ENCODE assay signal across 14 cellular contexts in genomic region chr2:134167015-134167414, GRCh38.
A peak's percentile ranks its signal among the peaks of the same experiment; 100 is the strongest.
DNase-seq lines count a peak whose midpoint lies in the region; TF ChIP-seq lines count a peak whose summit lies in the region.
"Had no signal": no experiment of that assay in that cellular context is flagged by ENCODE, and none has a peak within 500 bp of the region (broad histone marks: within the 10 kb centered on the region; RNA-seq: fewer than 3 reads in every experiment).

No MANE protein-coding gene starts in this region.

- DNase-seq in DMS53 (lab: John Stamatoyannopoulos, UW) (peak; percentile 10), DMS53 treated with DMSO at 0.1 percent for 48 hours (lab: John Stamatoyannopoulos, UW; ENCODE audit: unreplicated experiment) (no peak), OCI-M1 (lab: John Stamatoyannopoulos, UW) (peak; percentile 31), mammary epithelial cell (peak; percentile 44), mesenchymal stem cell (peak; percentile 66), NCI-H1694 treated with DMSO at 0.1 percent for 48 hours (lab: John Stamatoyannopoulos, UW) (no peak), NCI-H2029 (lab: John Stamatoyannopoulos, UW) (no peak)
- no peak for DNase-seq in activated CD4-positive, alpha-beta T cell treated with anti-CD3 and anti-CD28 coated beads, Interleukin-2, amount 50 U/mL, for 48 hours
- DNase-seq: 8988T; activated CD4-positive, CD25-positive, alpha-beta regulatory T cell; right cardiac atrium; upper lobe of left lung had no signal

- H2AK5ac ChIP-seq in mesenchymal stem cell (ENCODE audit: low read length, severe bottlenecking): no peak overlapping the region

- no peak overlapping the region for H3K23ac ChIP-seq in mesenchymal stem cell (ENCODE audit: low read length in 2 of 2)

- WGBS in mammary epithelial cell (ENCODE audit: low coverage, missing lambda C conversion rate): 97% methylated on average over 3 of the region's 3 CpGs
- 90% methylated on average over 2 of the region's 3 CpGs for WGBS in mesenchymal stem cell

- H3K27me3 ChIP-seq in mammary epithelial cell (ENCODE audit: insufficient read depth, low read length) (no peaks in the 10 kb centered on the region), mesenchymal stem cell (ENCODE audit: control insufficient read depth in 1 of 2, insufficient read depth in 1 of 2, low read length in 2 of 2) (no peaks in the 10 kb centered on the region)
- H3K27me3 ChIP-seq: upper lobe of left lung had no signal

- H2BK5ac ChIP-seq in mesenchymal stem cell (ENCODE audit: low read depth, low read length, poor library complexity, severe bottlenecking): no peak overlapping the region

- H3K9me3 ChIP-seq in mammary epithelial cell (replicated peaks; ENCODE audit: insufficient read depth, low read length): no peaks in the 10 kb centered on the region
- H3K9me3 ChIP-seq in mesenchymal stem cell (ENCODE audit: control insufficient read depth, low read length): no peaks in the 10 kb centered on the region
- H3K9me3 ChIP-seq: upper lobe of left lung had no signal

- H3K14ac ChIP-seq in mesenchymal stem cell (ENCODE audit: low read length in 2 of 2): no peak overlapping the region

- H3K36me3 ChIP-seq in mammary epithelial cell (ENCODE audit: insufficient read depth, low read length) (no peaks in the 10 kb centered on the region), mesenchymal stem cell (ENCODE audit: control insufficient read depth in 1 of 2, insufficient read depth in 2 of 2, low read depth in 1 of 2, low read length in 2 of 2) (no peaks in the 10 kb centered on the region)
- H3K36me3 ChIP-seq: upper lobe of left lung had no signal

- H2BK12ac ChIP-seq in mesenchymal stem cell (ENCODE audit: low read length in 2 of 2): no peak overlapping the region

- H2BK15ac ChIP-seq in mesenchymal stem cell (ENCODE audit: low read depth, poor library complexity, severe bottlenecking): no peak overlapping the region

- H3K4ac ChIP-seq in mesenchymal stem cell (ENCODE audit: low read depth in 1 of 2, low read length in 2 of 2): no peak overlapping the region

- no TSS peak for BruUV-seq in mammary epithelial cell (replicated peaks; lab: Mats Ljungman, UMichigan)

- peaks cover 64% of the 10 kb centered on the region for H3K79me2 ChIP-seq in mammary epithelial cell (ENCODE audit: insufficient read depth, low read length)

- H3K4me3 ChIP-seq in mammary epithelial cell (replicated peaks in 1 of 3; ENCODE audit: insufficient read depth in 1 of 3, low read depth in 2 of 3, low read length in 3 of 3): no peak overlapping the region
- H3K4me3 ChIP-seq in mesenchymal stem cell (ENCODE audit: insufficient read depth in 1 of 2, low read depth in 1 of 2, low read length in 2 of 2): no peak overlapping the region
- H3K4me3 ChIP-seq: coronary artery, SK-N-MC, upper lobe of left lung had no signal

- CTCF ChIA-PET in mammary epithelial cell (lab: Charles Lee; ENCODE audit: low non-redundant PET): no interaction called here

- H3K4me2 ChIP-seq in mammary epithelial cell (ENCODE audit: insufficient read depth, low read depth, low read length) (no peak overlapping the region), mesenchymal stem cell (ENCODE audit: low read length, poor library complexity, severe bottlenecking) (no peak overlapping the region)

- H3K4me1 ChIP-seq in mammary epithelial cell (ENCODE audit: insufficient read depth, low read length) (no peaks in the 10 kb centered on the region), mesenchymal stem cell (ENCODE audit: control insufficient read depth, insufficient read depth, low read depth, low read length) (no peaks in the 10 kb centered on the region)

- in situ Hi-C loops in mammary epithelial cell (cut with MboI; ENCODE audit: low sequenced_read_pairs in 2 of 2): no loop called here

- TF ChIP-seq CTCF in mammary epithelial cell (conservative IDR thresholded peaks at IDR 0.05 in 1 of 2, IDR thresholded peaks at IDR 0.05 in 1 of 2; ENCODE audit: extremely low read depth in 1 of 2, insufficient read depth in 1 of 2, low read depth in 1 of 2, low read length in 2 of 2): no peak

- dilution Hi-C loops in mammary epithelial cell (cut with HindIII; ENCODE audit: low sequenced_read_pairs): no loop called here

- H3K9ac ChIP-seq in mammary epithelial cell (ENCODE audit: insufficient read depth, low read length) (no peak overlapping the region), mesenchymal stem cell (ENCODE audit: low read length) (no peak overlapping the region)

- no peak overlapping the region for H3K18ac ChIP-seq in mesenchymal stem cell (ENCODE audit: low read depth in 1 of 2, low read length in 2 of 2)

- H3K27ac ChIP-seq in mammary epithelial cell (ENCODE audit: insufficient read depth, low read depth, low read length): no peak overlapping the region
- no peak overlapping the region for H3K27ac ChIP-seq in mesenchymal stem cell (ENCODE audit: low read length, poor library complexity, severe bottlenecking)
- H3K27ac ChIP-seq: coronary artery, SK-N-MC, upper lobe of left lung had no signal

- H3K79me1 ChIP-seq in mesenchymal stem cell (replicated peaks; ENCODE audit: low read length, poor library complexity, severe bottlenecking): peaks cover 35% of the 10 kb centered on the region

- intact Hi-C loops in mammary epithelial cell (cut with micrococcal nuclease): no loop called here

- H2BK120ac ChIP-seq in mesenchymal stem cell (ENCODE audit: low read depth, low read length): no peak overlapping the region

- H4K91ac ChIP-seq in mesenchymal stem cell (ENCODE audit: low read length): no peak overlapping the region

- no peaks in the 10 kb centered on the region for H4K20me1 ChIP-seq in mammary epithelial cell (ENCODE audit: insufficient read depth, low read length)

- H2AFZ ChIP-seq in mammary epithelial cell (ENCODE audit: low read depth, low read length) (no peak overlapping the region), mesenchymal stem cell (ENCODE audit: low read depth, low read length) (no peak overlapping the region)

- no peak overlapping the region for H4K8ac ChIP-seq in mesenchymal stem cell (ENCODE audit: low read length)

Comparison
In these comparisons a context has a peak if more than half of its experiments do, and no peak if none do; other contexts are left out.
1. DNase-seq: peak in DMS53 (single experiment), OCI-M1 (single experiment), mammary epithelial cell (single experiment) and mesenchymal stem cell (single experiment); none in DMS53 treated with DMSO at 0.1 percent for 48 hours (single experiment), NCI-H1694 treated with DMSO at 0.1 percent for 48 hours (single experiment), activated CD4-positive, alpha-beta T cell treated with anti-CD3 and anti-CD28 coated beads, Interleukin-2, amount 50 U/mL, for 48 hours (0 of 2) and NCI-H2029 (single experiment).